Comparison of ENCODE assay signal across 8 cellular contexts in genomic region chr11:18527512-18527911, GRCh38. TPM values are rescaled to one million over a fixed set of nuclear protein-coding genes. Genes with fewer than 3 reads are reported as not detected.
A peak's percentile ranks its signal among the peaks of the same experiment; 100 is the strongest.
DNase-seq lines count a peak whose midpoint lies in the region; ATAC-seq and TF ChIP-seq lines count a peak whose summit lies in the region.

No MANE protein-coding gene starts in this region.

- no peaks in the 10 kb centered on the region for H3K27me3 ChIP-seq in body of pancreas
- no peaks in the 10 kb centered on the region for H3K27me3 ChIP-seq in left lung
- no peaks in the 10 kb centered on the region for H3K27me3 ChIP-seq in thymus (ENCODE audit: control insufficient read depth, insufficient read depth)

- H3K9me3 ChIP-seq in body of pancreas (no peaks in the 10 kb centered on the region), left lung (no peaks in the 10 kb centered on the region), thymus (ENCODE audit: control insufficient read depth) (peaks cover 2% of the 10 kb centered on the region)

- H3K4me3 ChIP-seq in body of pancreas (peak overlapping the region; percentile 73 to 91), left lung (peak overlapping the region; percentile 84 to 85), thymus (ENCODE audit: low read length) (peak overlapping the region; percentile 67)

- TF ChIP-seq CTCF in body of pancreas (IDR thresholded peaks at IDR 0.05) = no peak
- no peak for TF ChIP-seq CTCF in left lung (IDR thresholded peaks at IDR 0.05)

- H3K27ac ChIP-seq in body of pancreas (peak overlapping the region; percentile 90 to 96 (median 92)), left lung (peak overlapping the region; percentile 95 to 100), thymus (ENCODE audit: low read depth) (peak overlapping the region; percentile 98)

- no peak for TF ChIP-seq POLR2A in body of pancreas (IDR thresholded peaks at IDR 0.05)

- H3K36me3 ChIP-seq in body of pancreas (replicated peaks in 1 of 2; ENCODE audit: insufficient read depth in 1 of 2, low read depth in 2 of 2) (no peaks in the 10 kb centered on the region), left lung (peaks cover 0 to 18% of the 10 kb centered on the region in 2 donors), thymus (ENCODE audit: control insufficient read depth, insufficient read depth) (peaks cover 6% of the 10 kb centered on the region)

- intact Hi-C loops in body of pancreas (cut with DNase I) (no loop called here), left lung (cut with DNase I) (no loop called here)

- ATAC-seq in body of pancreas (no peak), left lung (peak; percentile 1), GM19397 (IDR thresholded peaks at IDR 0.05; ENCODE audit: unreplicated experiment) (no peak)

- DNase-seq in GM04503 (ENCODE audit: low read depth) = peak; percentile 20
- peak; percentile 45 for DNase-seq in MV-4-11 (lab: John Stamatoyannopoulos, UW)
- DNase-seq in body of pancreas = no peak
- no peak for DNase-seq in left lung
- no peak for DNase-seq in NCI-H146 treated with DMSO at 0.1 percent for 48 hours (lab: John Stamatoyannopoulos, UW; ENCODE audit: unreplicated experiment)
- no peak for DNase-seq in NCI-H1436 (lab: John Stamatoyannopoulos, UW)

- H3K4me1 ChIP-seq in body of pancreas (peaks cover 29% of the 10 kb centered on the region), left lung (peaks cover 5 to 39% of the 10 kb centered on the region in 2 donors), thymus (ENCODE audit: control insufficient read depth, insufficient read depth, low read length) (peaks cover 6% of the 10 kb centered on the region)

- 6 to 8% methylated on average over 5 of the region's 5 CpGs for WGBS in body of pancreas, 2 donors
- 69% methylated on average over 5 of the region's 5 CpGs for WGBS in thymus

RNA-seq across cellular contexts. Expression of gene TSG101, which starts 0.8 kb away (rescaled TPM):
- total RNA-seq in body of pancreas = 10 to 100 TPM; 36.8 to 50.8 TPM
- 10 to 100 TPM; 50.5 to 52.8 TPM for total RNA-seq in left lung
- 54.2 TPM for polyA plus RNA-seq in thymus

Comparison
In these comparisons a context has a peak if more than half of its experiments do, and no peak if none do; other contexts are left out.
1. DNase-seq: peak in GM04503 (single experiment) and MV-4-11 (single experiment); none in body of pancreas (0 of 4), left lung (0 of 2), NCI-H146 treated with DMSO at 0.1 percent for 48 hours (single experiment) and NCI-H1436 (single experiment).
2. Peak in every context shown above with its lines, with median percentiles within 50 percentile points of each other: H3K27ac ChIP-seq and H3K4me3 ChIP-seq.